ENCODE assay signal across 8 cellular contexts in genomic region chr14:73238262-73238852, GRCh38. TPM values are rescaled to one million over a fixed set of nuclear protein-coding genes. Genes with fewer than 3 reads are reported as not detected.
DNase-seq lines count a peak whose midpoint lies in the region; ATAC-seq and TF ChIP-seq lines count a peak whose summit lies in the region.

No MANE protein-coding gene starts in this region.

- no peak overlapping the region for H3K27ac Mint-ChIP-seq in naive thymus-derived CD8-positive, alpha-beta T cell

- peak in 2 of 3 experiments; percentile 36 to 58 for DNase-seq in NCI-H1417 (lab: John Stamatoyannopoulos, UW)
- DNase-seq in NCI-H1417 treated with DMSO at 0.1 percent for 48 hours (lab: John Stamatoyannopoulos, UW): no peak
- peak; percentile 56 for DNase-seq in NOMO-1 treated with DMSO at 0.1 percent for 48 hours (lab: John Stamatoyannopoulos, UW; ENCODE audit: unreplicated experiment)
- DNase-seq in naive thymus-derived CD8-positive, alpha-beta T cell: no peak
- no peak for DNase-seq in HPDE6-E6E7 (ENCODE audit: extremely low spot score)
- DNase-seq in erythroblast (lab: John Stamatoyannopoulos, UW): no peak
- DNase-seq in globus pallidus (ENCODE audit: low spot score): no peak

- H3K4me1 Mint-ChIP-seq in naive thymus-derived CD8-positive, alpha-beta T cell: peaks cover 8 to 52% (median 22%) of the 10 kb centered on the region in 4 donors

- peaks cover 41 to 91% (median 66%) of the 10 kb centered on the region in 5 donors for H3K27me3 Mint-ChIP-seq in naive thymus-derived CD8-positive, alpha-beta T cell

- no peak for TF ChIP-seq POLR2A in erythroblast (IDR thresholded peaks at IDR 0.05; ENCODE audit: low read length)

- no peak overlapping the region for H3K27ac ChIP-seq in ectodermal cell (ENCODE audit: insufficient read depth, low read depth, low read length, poor library complexity, severe bottlenecking)

- peaks cover 32% of the 10 kb centered on the region for H3K27me3 ChIP-seq in ectodermal cell (ENCODE audit: control insufficient read depth, insufficient read depth, low read length, poor library complexity, severe bottlenecking)

- peak overlapping the region; percentile 67 for H3K4me3 ChIP-seq in ectodermal cell (ENCODE audit: insufficient read depth, low read depth, low read length)

- peak overlapping the region in 6 of 10 donors; percentile 9 to 50 (median 29) for H3K4me3 Mint-ChIP-seq in naive thymus-derived CD8-positive, alpha-beta T cell

- H3K4me1 ChIP-seq in ectodermal cell (ENCODE audit: control insufficient read depth, insufficient read depth, low read length): peaks cover 52% of the 10 kb centered on the region

- no peak for ATAC-seq in naive thymus-derived CD8-positive, alpha-beta T cell

- no peaks in the 10 kb centered on the region for H3K9me3 ChIP-seq in ectodermal cell (ENCODE audit: control insufficient read depth, low read length)

- no peaks in the 10 kb centered on the region for H3K36me3 ChIP-seq in ectodermal cell (ENCODE audit: control insufficient read depth, insufficient read depth, low read length)

- peaks cover 0 to 3% (median 2%) of the 10 kb centered on the region in 3 donors for H3K36me3 Mint-ChIP-seq in naive thymus-derived CD8-positive, alpha-beta T cell

- 2 to 3% methylated on average over 25 of the region's 25 CpGs for WGBS in ectodermal cell, 2 experiments

- H3K9me3 Mint-ChIP-seq in naive thymus-derived CD8-positive, alpha-beta T cell: no peaks in the 10 kb centered on the region

- POLR2A ChIA-PET in naive thymus-derived CD8-positive, alpha-beta T cell (lab: Charles Lee): no interaction called here

RNA-seq across cellular contexts. Expression of gene PAPLN, which starts 1.1 kb away (rescaled TPM):
- polyA plus RNA-seq in ectodermal cell (2013, experiment 1 of 4): 148 TPM
- polyA plus RNA-seq in ectodermal cell (2013, experiment 2 of 4): 149 TPM
- polyA plus RNA-seq in ectodermal cell (2013, experiment 3 of 4): 89.1 TPM
- polyA plus RNA-seq in ectodermal cell (2013, experiment 4 of 4): 92.3 TPM
- total RNA-seq in naive thymus-derived CD8-positive, alpha-beta T cell: under 1 TPM; 0.10 to 0.11 TPM
- under 1 TPM; 0.07 to 0.37 (median 0.10) TPM for polyA plus RNA-seq in naive thymus-derived CD8-positive, alpha-beta T cell

Comparison
In these comparisons a context has a peak if more than half of its experiments do, and no peak if none do; other contexts are left out.
1. DNase-seq: peak in NCI-H1417 (2 of 3) and NOMO-1 treated with DMSO at 0.1 percent for 48 hours (single experiment); none in NCI-H1417 treated with DMSO at 0.1 percent for 48 hours (single experiment), naive thymus-derived CD8-positive, alpha-beta T cell (0 of 10), HPDE6-E6E7 (single experiment), erythroblast (0 of 2) and globus pallidus (single experiment).